ENCODE assay signal across 11 cellular contexts in genomic region chr7:17134786-17135185, GRCh38.
DNase-seq lines count a peak whose midpoint lies in the region; ATAC-seq, FAIRE-seq and TF ChIP-seq lines count a peak whose summit lies in the region.
"Had no signal": no experiment of that assay in that cellular context is flagged by ENCODE, and none has a peak within 500 bp of the region (broad histone marks: within the 10 kb centered on the region; RNA-seq: fewer than 3 reads in every experiment).

No MANE protein-coding gene starts in this region.

- no peak for TF ChIP-seq CTCF in lower lobe of right lung (IDR thresholded peaks at IDR 0.05)

- ATAC-seq in GM19372 (IDR thresholded peaks at IDR 0.05; ENCODE audit: low read depth, unreplicated experiment) = peak; percentile 81
- ATAC-seq in HG02870 (IDR thresholded peaks at IDR 0.05; ENCODE audit: unreplicated experiment) = peak; percentile 92
- ATAC-seq in lower lobe of right lung = no peak

- DNase-seq in GM18507 (ENCODE audit: extremely low spot score, insufficient read length, low read depth) = no peak
- no peak for DNase-seq in COLO668 (lab: John Stamatoyannopoulos, UW; ENCODE audit: unreplicated experiment)
- DNase-seq in iPS-NIHi7 (ENCODE audit: extremely low spot score) = no peak
- DNase-seq in lower lobe of right lung = no peak
- DNase-seq in H4 (ENCODE audit: low spot score) = no peak
- DNase-seq: foreskin melanocyte, NCI-H1930 had no signal

- H3K27me3 ChIP-seq in lower lobe of right lung (ENCODE audit: low read depth) = no peaks in the 10 kb centered on the region

- FAIRE-seq in GM18507 (lab: Jason Lieb, UNC) = peak; percentile 96

- H3K36me3 ChIP-seq in KOPT-K1 (ENCODE audit: insufficient read depth, low read length) (no peaks in the 10 kb centered on the region), lower lobe of right lung (no peaks in the 10 kb centered on the region)

- intact Hi-C loops in lower lobe of right lung (cut with DNase I) = no loop called here

- H3K4me3 ChIP-seq in lower lobe of right lung = no peak overlapping the region
- H3K4me3 ChIP-seq: skin epidermis had no signal

- H3K4me1 ChIP-seq in lower lobe of right lung = peaks cover 4% of the 10 kb centered on the region

- H3K9me3 ChIP-seq in KOPT-K1 (ENCODE audit: insufficient read depth, low read length, poor library complexity, severe bottlenecking) (no peaks in the 10 kb centered on the region), lower lobe of right lung (no peaks in the 10 kb centered on the region)

- H3K27ac ChIP-seq in KOPT-K1 (ENCODE audit: low read depth, low read length, poor library complexity, severe bottlenecking) = peak overlapping the region; percentile 8
- H3K27ac ChIP-seq in lower lobe of right lung = no peak overlapping the region
- H3K27ac ChIP-seq: skin epidermis had no signal

Comparison
In these comparisons a context has a peak if more than half of its experiments do, and no peak if none do; other contexts are left out.
1. ATAC-seq: peak in GM19372 (single experiment) and HG02870 (single experiment); none in lower lobe of right lung (0 of 2).